ENCODE assay signal across 11 cellular contexts in genomic region chr5:143426437-143426991, GRCh38. TPM values are rescaled to one million over a fixed set of nuclear protein-coding genes. Genes with fewer than 3 reads are reported as not detected.
DNase-seq lines count a peak whose midpoint lies in the region; ATAC-seq and TF ChIP-seq lines count a peak whose summit lies in the region.
"Had no signal": no experiment of that assay in that cellular context is flagged by ENCODE, and none has a peak within 500 bp of the region (broad histone marks: within the 10 kb centered on the region; RNA-seq: fewer than 3 reads in every experiment).

No MANE protein-coding gene starts in this region.

- CTCF ChIA-PET in activated CD4-positive, alpha-beta memory T cell treated with anti-CD3 and anti-CD28 coated beads for 36 hours (lab: Charles Lee) = interaction anchor here (0.7 to 1.4 kb wide), 5 partner anchors 8 to 424 kb away, joined by 3 to 5 read pairs (median 4); partner anchors contain the start of gene NR3C1
- CTCF ChIA-PET in activated CD4-positive, alpha-beta memory T cell treated with anti-CD3 and anti-CD28 coated beads, Interleukin-2, amount 10 ng/mL, durations not matched to agents 7 days and 5 days (lab: Charles Lee) = interaction anchor here (1.3 kb wide), 1 partner anchor 23 kb away, joined by 4 read pairs; the partner anchor contains the start of gene NR3C1

- peaks cover 4% of the 10 kb centered on the region for H3K36me3 Mint-ChIP-seq in activated CD4-positive, alpha-beta memory T cell treated with anti-CD3 and anti-CD28 coated beads for 36 hours
- no peaks in the 10 kb centered on the region for H3K36me3 Mint-ChIP-seq in activated CD4-positive, alpha-beta memory T cell treated with anti-CD3 and anti-CD28 coated beads, Interleukin-2, amount 10 ng/mL, durations not matched to agents 7 days and 5 days (ENCODE audit: low read depth)
- H3K36me3 Mint-ChIP-seq in stimulated activated memory B cell treated with anti-CD40 and anti-IgM and Interleukin-4, amounts not matched to agents 10 μg/mL and 1 μg/mL and 100 μg/mL, for 72 hours = peaks cover 29% of the 10 kb centered on the region

- H3K4me1 Mint-ChIP-seq in activated CD4-positive, alpha-beta memory T cell treated with anti-CD3 and anti-CD28 coated beads for 36 hours (ENCODE audit: low read depth) = peaks cover 62% of the 10 kb centered on the region
- peaks cover 18% of the 10 kb centered on the region for H3K4me1 Mint-ChIP-seq in activated CD4-positive, alpha-beta memory T cell treated with anti-CD3 and anti-CD28 coated beads, Interleukin-2, amount 10 ng/mL, durations not matched to agents 7 days and 5 days
- H3K4me1 Mint-ChIP-seq in stimulated activated memory B cell treated with anti-CD40 and anti-IgM and Interleukin-4, amounts not matched to agents 10 μg/mL and 1 μg/mL and 100 μg/mL, for 72 hours = peaks cover 39% of the 10 kb centered on the region

- H3K9me3 Mint-ChIP-seq in activated CD4-positive, alpha-beta memory T cell treated with anti-CD3 and anti-CD28 coated beads for 36 hours = no peaks in the 10 kb centered on the region
- H3K9me3 Mint-ChIP-seq in activated CD4-positive, alpha-beta memory T cell treated with anti-CD3 and anti-CD28 coated beads, Interleukin-2, amount 10 ng/mL, durations not matched to agents 7 days and 5 days = no peaks in the 10 kb centered on the region
- H3K9me3 Mint-ChIP-seq in stimulated activated memory B cell treated with anti-CD40 and anti-IgM and Interleukin-4, amounts not matched to agents 10 μg/mL and 1 μg/mL and 100 μg/mL, for 72 hours = no peaks in the 10 kb centered on the region

- no peaks in the 10 kb centered on the region for H3K27me3 Mint-ChIP-seq in activated CD4-positive, alpha-beta memory T cell treated with anti-CD3 and anti-CD28 coated beads for 36 hours
- H3K27me3 Mint-ChIP-seq in activated CD4-positive, alpha-beta memory T cell treated with anti-CD3 and anti-CD28 coated beads, Interleukin-2, amount 10 ng/mL, durations not matched to agents 7 days and 5 days = no peaks in the 10 kb centered on the region
- H3K27me3 Mint-ChIP-seq in stimulated activated memory B cell treated with anti-CD40 and anti-IgM and Interleukin-4, amounts not matched to agents 10 μg/mL and 1 μg/mL and 100 μg/mL, for 72 hours = no peaks in the 10 kb centered on the region

- no peaks in the 10 kb centered on the region for H3K36me3 ChIP-seq in ascending aorta

- ATAC-seq in GM21737 (IDR thresholded peaks at IDR 0.05; ENCODE audit: unreplicated experiment) = peak; percentile 56
- peak; percentile 69 for ATAC-seq in HG03342 (IDR thresholded peaks at IDR 0.05; ENCODE audit: unreplicated experiment)
- ATAC-seq in stimulated activated memory B cell treated with anti-CD40 and anti-IgM and Interleukin-4, amounts not matched to agents 10 μg/mL and 1 μg/mL and 100 μg/mL, for 72 hours = peak; percentile 76
- ATAC-seq in sciatic nerve = no peak

- H3K27ac ChIP-seq in ascending aorta = no peak overlapping the region

- no peak for TF ChIP-seq CTCF in ascending aorta (IDR thresholded peaks at IDR 0.05)

- POLR2A ChIA-PET in activated CD4-positive, alpha-beta memory T cell treated with anti-CD3 and anti-CD28 coated beads for 36 hours (lab: Charles Lee) = interaction anchor here (0.7 to 1.4 kb wide), 4 partner anchors 9 to 23 kb away, joined by 3 to 9 read pairs (median 4); partner anchors contain the start of gene NR3C1
- POLR2A ChIA-PET in activated CD4-positive, alpha-beta memory T cell treated with anti-CD3 and anti-CD28 coated beads, Interleukin-2, amount 10 ng/mL, durations not matched to agents 7 days and 5 days (lab: Charles Lee) = interaction anchor here (0.8 kb wide), 1 partner anchor 22 kb away, joined by 3 read pairs; no protein-coding TSS in a partner anchor

- DNase-seq in activated CD4-positive, alpha-beta memory T cell treated with anti-CD3 and anti-CD28 coated beads for 36 hours = no peak
- DNase-seq in activated CD4-positive, alpha-beta memory T cell treated with anti-CD3 and anti-CD28 coated beads, Interleukin-2, amount 10 ng/mL, durations not matched to agents 7 days and 5 days = no peak
- no peak for DNase-seq in ascending aorta (ENCODE audit: low spot score in 2 of 2)
- no peak for DNase-seq in 8988T
- no peak for DNase-seq in sciatic nerve (ENCODE audit: low spot score)
- DNase-seq: DMS53, NCI-H1417 treated with DMSO at 0.1 percent for 48 hours had no signal

- peak overlapping the region; percentile 39 for H3K27ac Mint-ChIP-seq in activated CD4-positive, alpha-beta memory T cell treated with anti-CD3 and anti-CD28 coated beads for 36 hours
- H3K27ac Mint-ChIP-seq in activated CD4-positive, alpha-beta memory T cell treated with anti-CD3 and anti-CD28 coated beads, Interleukin-2, amount 10 ng/mL, durations not matched to agents 7 days and 5 days = no peak overlapping the region
- peak overlapping the region; percentile 72 for H3K27ac Mint-ChIP-seq in stimulated activated memory B cell treated with anti-CD40 and anti-IgM and Interleukin-4, amounts not matched to agents 10 μg/mL and 1 μg/mL and 100 μg/mL, for 72 hours
- H3K27ac Mint-ChIP-seq: type B pancreatic cell had no signal

- no peaks in the 10 kb centered on the region for H3K4me1 ChIP-seq in ascending aorta

- intact Hi-C loops in activated CD4-positive, alpha-beta memory T cell treated with anti-CD3 and anti-CD28 coated beads for 36 hours (cut with micrococcal nuclease) = no loop called here
- intact Hi-C loops in ascending aorta (cut with DNase I) (no loop called here), sciatic nerve (cut with DNase I) (no loop called here)

- no peaks in the 10 kb centered on the region for H3K27me3 ChIP-seq in ascending aorta

- H3K4me3 Mint-ChIP-seq in activated CD4-positive, alpha-beta memory T cell treated with anti-CD3 and anti-CD28 coated beads for 36 hours = no peak overlapping the region
- no peak overlapping the region for H3K4me3 Mint-ChIP-seq in activated CD4-positive, alpha-beta memory T cell treated with anti-CD3 and anti-CD28 coated beads, Interleukin-2, amount 10 ng/mL, durations not matched to agents 7 days and 5 days
- no peak overlapping the region for H3K4me3 Mint-ChIP-seq in stimulated activated memory B cell treated with anti-CD40 and anti-IgM and Interleukin-4, amounts not matched to agents 10 μg/mL and 1 μg/mL and 100 μg/mL, for 72 hours
- H3K4me3 Mint-ChIP-seq: type B pancreatic cell had no signal

- no peaks in the 10 kb centered on the region for H3K9me3 ChIP-seq in ascending aorta

- no peak overlapping the region for H3K4me3 ChIP-seq in ascending aorta

RNA-seq across cellular contexts. Expression of gene NR3C1, which starts 23.0 kb away (rescaled TPM):
- total RNA-seq in activated CD4-positive, alpha-beta memory T cell treated with anti-CD3 and anti-CD28 coated beads for 36 hours = 10 to 100 TPM; 48.6 to 53.9 TPM
- 10 to 100 TPM; 79.3 to 81.6 TPM for total RNA-seq in activated CD4-positive, alpha-beta memory T cell treated with anti-CD3 and anti-CD28 coated beads, Interleukin-2, amount 10 ng/mL, durations not matched to agents 7 days and 5 days
- 18.4 TPM for total RNA-seq in ascending aorta
- 148 TPM for total RNA-seq in sciatic nerve
